In genomic region chr15:63185206-63185605, GRCh38 we compare ENCODE assay signal across 21 cellular contexts. TPM values are rescaled to one million over a fixed set of nuclear protein-coding genes. Genes with fewer than 3 reads are reported as not detected.
DNase-seq lines count a peak whose midpoint lies in the region; ATAC-seq and TF ChIP-seq lines count a peak whose summit lies in the region.
"Had no signal": no experiment of that assay in that cellular context is flagged by ENCODE, and none has a peak within 500 bp of the region (broad histone marks: within the 10 kb centered on the region; RNA-seq: fewer than 3 reads in every experiment).

No MANE protein-coding gene starts in this region.

- no peak for TF ChIP-seq EP300 in tibial nerve (IDR thresholded peaks at IDR 0.05)

- H3K27me3 Mint-ChIP-seq in neural crest cell (ENCODE audit: low read depth), result no peaks in the 10 kb centered on the region
- H3K27me3 Mint-ChIP-seq in T-helper 17 cell, result no peaks in the 10 kb centered on the region
- H3K27me3 Mint-ChIP-seq: dendritic cell treated with granulocyte-macrophage colony-stimulating factor and Interleukin-4, amounts not matched to agents 40 ng/mL and 50 ng/mL, for 4 days; naive thymus-derived CD8-positive, alpha-beta T cell had no signal

- DNase-seq in NCI-H82 (lab: John Stamatoyannopoulos, UW), result peak; percentile 71
- no peak for DNase-seq in NCI-H82 treated with DMSO at 0.1 percent for 48 hours (lab: John Stamatoyannopoulos, UW; ENCODE audit: unreplicated experiment)
- DNase-seq in HT1080 (ENCODE audit: low read depth), result peak; percentile 70
- DNase-seq in RWPE2 (ENCODE audit: low spot score), result no peak
- no peak for DNase-seq in neural crest cell (ENCODE audit: low read depth, low spot score)
- no peak for DNase-seq in tibial nerve (ENCODE audit: low spot score in 2 of 2)
- DNase-seq in UCSD-AML1 (lab: John Stamatoyannopoulos, UW; ENCODE audit: unreplicated experiment), result no peak
- no peak for DNase-seq in T-helper 17 cell
- DNase-seq: activated CD4-positive, CD25-positive, alpha-beta regulatory T cell treated with anti-CD3 and anti-CD28 coated beads, Interleukin-2, amount 50 U/mL, for 72 hours; activated naive CD4-positive, alpha-beta T cell treated with anti-CD3 and anti-CD28 coated beads, Interleukin-2, amount 10 ng/mL, durations not matched to agents 7 days and 5 days; activated T-cell treated with anti-CD3 and anti-CD28 coated beads, Interleukin-2, amount 50 U/mL, for 48 hours; H7; left colon; mesendoderm; naive thymus-derived CD8-positive, alpha-beta T cell; NCI-H1417 treated with DMSO at 0.1 percent for 48 hours; pancreas; Peyer's patch; SW 1271 had no signal

- no peak for TF ChIP-seq CTCF in RWPE2 (IDR thresholded peaks at IDR 0.05; ENCODE audit: poor library complexity, severe bottlenecking)
- no peak for TF ChIP-seq CTCF in neural crest cell (conservative IDR thresholded peaks at IDR 0.05)
- no peak for TF ChIP-seq CTCF in tibial nerve (IDR thresholded peaks at IDR 0.05)

- no peaks in the 10 kb centered on the region for H3K9me3 ChIP-seq in RWPE2 (ENCODE audit: severe bottlenecking)
- H3K9me3 ChIP-seq in tibial nerve, result no peaks in the 10 kb centered on the region
- H3K9me3 ChIP-seq in T-helper 17 cell (ENCODE audit: control insufficient read depth, low read length, poor library complexity, severe bottlenecking), result no peaks in the 10 kb centered on the region
- H3K9me3 ChIP-seq: pancreas, Peyer's patch had no signal

- 34 to 48% methylated on average over 2 of the region's 2 CpGs for WGBS in tibial nerve, 2 donors

- H3K27ac ChIP-seq in RWPE2 (ENCODE audit: poor library complexity, severe bottlenecking), result peak overlapping the region; percentile 53
- no peak overlapping the region for H3K27ac ChIP-seq in tibial nerve
- H3K27ac ChIP-seq: HL-60, pancreas, Peyer's patch had no signal

- H3K4me3 ChIP-seq in RWPE2 (ENCODE audit: severe bottlenecking), result no peak overlapping the region
- H3K4me3 ChIP-seq in tibial nerve, result no peak overlapping the region
- H3K4me3 ChIP-seq: pancreas, Peyer's patch had no signal

- H3K4me1 Mint-ChIP-seq in neural crest cell, result peaks cover 33% of the 10 kb centered on the region
- peaks cover 10% of the 10 kb centered on the region for H3K4me1 Mint-ChIP-seq in T-helper 17 cell

- H3K9me3 Mint-ChIP-seq in neural crest cell, result no peaks in the 10 kb centered on the region
- H3K9me3 Mint-ChIP-seq: activated naive CD4-positive, alpha-beta T cell treated with anti-CD3 and anti-CD28 coated beads, Interleukin-2, amount 10 ng/mL, durations not matched to agents 7 days and 5 days; dendritic cell treated with granulocyte-macrophage colony-stimulating factor and Interleukin-4, amounts not matched to agents 40 ng/mL and 50 ng/mL, for 4 days; naive thymus-derived CD8-positive, alpha-beta T cell had no signal

- H3K4me1 ChIP-seq in RWPE2 (ENCODE audit: insufficient read depth, poor library complexity, severe bottlenecking) (peaks cover 18% of the 10 kb centered on the region), tibial nerve (peaks cover 0 to 6% (median 0%) of the 10 kb centered on the region in 4 donors)

- ATAC-seq in RWPE2 (ENCODE audit: low read depth) (no peak), T-helper 17 cell (no peak)
- ATAC-seq: left colon; naive thymus-derived CD8-positive, alpha-beta T cell; pancreas had no signal

- H3K36me3 Mint-ChIP-seq in neural crest cell (ENCODE audit: low read depth) (no peaks in the 10 kb centered on the region), T-helper 17 cell (ENCODE audit: low read depth) (peaks cover 4% of the 10 kb centered on the region)
- H3K36me3 Mint-ChIP-seq: naive thymus-derived CD8-positive, alpha-beta T cell had no signal

- H3K36me3 ChIP-seq in RWPE2 (ENCODE audit: low read depth) (no peaks in the 10 kb centered on the region), tibial nerve (no peaks in the 10 kb centered on the region)
- H3K36me3 ChIP-seq: pancreas, Peyer's patch had no signal

- peak overlapping the region; percentile 33 for H3K4me3 Mint-ChIP-seq in neural crest cell
- no peak overlapping the region for H3K4me3 Mint-ChIP-seq in T-helper 17 cell
- H3K4me3 Mint-ChIP-seq: activated naive CD4-positive, alpha-beta T cell treated with anti-CD3 and anti-CD28 coated beads, Interleukin-2, amount 10 ng/mL, durations not matched to agents 7 days and 5 days; dendritic cell treated with granulocyte-macrophage colony-stimulating factor and Interleukin-4, amounts not matched to agents 40 ng/mL and 50 ng/mL, for 4 days; naive thymus-derived CD8-positive, alpha-beta T cell had no signal

- no peak for TF ChIP-seq POLR2A in tibial nerve (IDR thresholded peaks at IDR 0.05)

- no peak overlapping the region for H3K27ac Mint-ChIP-seq in neural crest cell (ENCODE audit: unreplicated experiment)
- no peak overlapping the region for H3K27ac Mint-ChIP-seq in T-helper 17 cell
- H3K27ac Mint-ChIP-seq: activated naive CD4-positive, alpha-beta T cell treated with anti-CD3 and anti-CD28 coated beads, Interleukin-2, amount 10 ng/mL, durations not matched to agents 7 days and 5 days; dendritic cell treated with granulocyte-macrophage colony-stimulating factor and Interleukin-4, amounts not matched to agents 40 ng/mL and 50 ng/mL, for 4 days; naive thymus-derived CD8-positive, alpha-beta T cell had no signal

- H3K27me3 ChIP-seq in RWPE2 (ENCODE audit: insufficient read depth, poor library complexity, severe bottlenecking) (no peaks in the 10 kb centered on the region), tibial nerve (no peaks in the 10 kb centered on the region)
- H3K27me3 ChIP-seq: pancreas, Peyer's patch had no signal

RNA-seq across cellular contexts. Expression of gene RAB8B, which starts 4.2 kb away (rescaled TPM):
- total RNA-seq in HT1080 (2014; rRNA removed; shearing (Covaris generic)), result 10.8 and 15.7 TPM in 2 replicates
- 16.8 and 21.3 TPM in 2 replicates for polyA plus RNA-seq in HT1080 (2015; cell fraction: cytosol; rRNA removed)
- polyA plus RNA-seq in HT1080 (2015; cell fraction: nucleus; rRNA removed), result 12.8 and 16.7 TPM in 2 replicates
- total RNA-seq in neural crest cell, result 51.0 and 58.4 TPM in 2 replicates
- total RNA-seq in tibial nerve, result 10 to 100 TPM; 32.9 to 45.0 (median 42.5) TPM
- 100 to 1,000 TPM in 1 of 2 donors, 10 to 100 TPM in 1; 78.1 to 108 TPM for total RNA-seq in T-helper 17 cell

RNA-seq across cellular contexts. Expression of gene RPS27L, which starts 27.9 kb away (rescaled TPM):
- total RNA-seq in HT1080 (2014; rRNA removed; shearing (Covaris generic)), result 366 and 380 TPM in 2 replicates
- polyA plus RNA-seq in HT1080 (2015; cell fraction: cytosol; rRNA removed), result 93.6 and 307 TPM in 2 replicates
- polyA plus RNA-seq in HT1080 (2015; cell fraction: nucleus; rRNA removed), result 106 and 154 TPM in 2 replicates
- total RNA-seq in neural crest cell, result 85.2 and 86.6 TPM in 2 replicates
- 10 to 100 TPM; 50.3 to 83.7 (median 71.7) TPM for total RNA-seq in tibial nerve
- 10 to 100 TPM; 49.8 to 64.2 TPM for total RNA-seq in T-helper 17 cell

Comparison
In these comparisons a context has a peak if more than half of its experiments do, and no peak if none do; other contexts are left out.
1. DNase-seq: peak in NCI-H82 (single experiment) and HT1080 (single experiment); none in NCI-H82 treated with DMSO at 0.1 percent for 48 hours (single experiment), RWPE2 (single experiment), neural crest cell (single experiment), tibial nerve (0 of 2), UCSD-AML1 (single experiment) and T-helper 17 cell (0 of 3).